14 cellular contexts compared by ENCODE assay signal in genomic region chr1:222240536-222241181, GRCh38.
DNase-seq lines count a peak whose midpoint lies in the region; ATAC-seq and TF ChIP-seq lines count a peak whose summit lies in the region.
"Had no signal": no experiment of that assay in that cellular context is flagged by ENCODE, and none has a peak within 500 bp of the region (broad histone marks: within the 10 kb centered on the region; RNA-seq: fewer than 3 reads in every experiment).

No MANE protein-coding gene starts in this region.

- H4K20me1 ChIP-seq in mammary epithelial cell (ENCODE audit: insufficient read depth, low read length) = no peaks in the 10 kb centered on the region

- DNase-seq in DMS53 (lab: John Stamatoyannopoulos, UW) (peak; percentile 54), LHCN-M2 (ENCODE audit: low read depth) (peak; percentile 80), mammary epithelial cell (peak; percentile 84), left lung (no peak), retina (no peak)
- DNase-seq in central memory CD4-positive, alpha-beta T cell = no peak
- DNase-seq in activated CD4-positive, alpha-beta T cell treated with anti-CD3 and anti-CD28 coated beads for 48 hours = no peak
- DNase-seq: activated gamma-delta T cell, cortex of kidney, heart right ventricle, NCI-H2081 treated with DMSO at 0.1 percent for 48 hours, SHP77 treated with DMSO at 0.1 percent for 48 hours had no signal

- H3K27me3 ChIP-seq in mammary epithelial cell (ENCODE audit: insufficient read depth, low read length) (no peaks in the 10 kb centered on the region), left lung (no peaks in the 10 kb centered on the region)
- H3K27me3 ChIP-seq: heart right ventricle had no signal

- H3K36me3 ChIP-seq in mammary epithelial cell (ENCODE audit: insufficient read depth, low read length) (no peaks in the 10 kb centered on the region), left lung (no peaks in the 10 kb centered on the region)
- H3K36me3 ChIP-seq: heart right ventricle had no signal

- ATAC-seq in left lung (peak; percentile 57), GM19324 (IDR thresholded peaks at IDR 0.05; ENCODE audit: low FRiP score, unreplicated experiment) (no peak)
- ATAC-seq: heart right ventricle, WTC11 had no signal

- in situ Hi-C loops in mammary epithelial cell (cut with MboI; ENCODE audit: low sequenced_read_pairs in 2 of 2) = no loop called here

- CTCF ChIA-PET in mammary epithelial cell (lab: Charles Lee; ENCODE audit: low non-redundant PET) = interaction anchor here (0.6 kb wide), 1 partner anchor 348 kb away, joined by 5 read pairs; no protein-coding TSS in a partner anchor

- dilution Hi-C loops in mammary epithelial cell (cut with HindIII; ENCODE audit: low sequenced_read_pairs) = no loop called here

- no TSS peak for BruUV-seq in mammary epithelial cell (replicated peaks; lab: Mats Ljungman, UMichigan)

- intact Hi-C loops in mammary epithelial cell (cut with micrococcal nuclease) = no loop called here
- intact Hi-C loops in left lung (cut with DNase I) = no loop called here

- H3K9ac ChIP-seq in mammary epithelial cell (ENCODE audit: insufficient read depth, low read length) = peak overlapping the region; percentile 8

- 55% methylated on average over 7 of the region's 7 CpGs for WGBS in mammary epithelial cell (ENCODE audit: low coverage, missing lambda C conversion rate)

- H3K27ac ChIP-seq in mammary epithelial cell (ENCODE audit: insufficient read depth, low read depth, low read length) (peak overlapping the region; percentile 16), left lung (no peak overlapping the region)
- H3K27ac ChIP-seq: heart right ventricle had no signal

- no peaks in the 10 kb centered on the region for H3K79me2 ChIP-seq in mammary epithelial cell (ENCODE audit: insufficient read depth, low read length)

- H2AFZ ChIP-seq in mammary epithelial cell (ENCODE audit: low read depth, low read length) = peak overlapping the region; percentile 71

- peaks cover 31% of the 10 kb centered on the region for H3K4me1 ChIP-seq in mammary epithelial cell (ENCODE audit: insufficient read depth, low read length)
- no peaks in the 10 kb centered on the region for H3K4me1 ChIP-seq in left lung
- H3K4me1 ChIP-seq: heart right ventricle had no signal

- H3K4me2 ChIP-seq in mammary epithelial cell (ENCODE audit: insufficient read depth, low read depth, low read length) = peak overlapping the region; percentile 28

- H3K9me3 ChIP-seq in mammary epithelial cell (replicated peaks; ENCODE audit: insufficient read depth, low read length) (no peaks in the 10 kb centered on the region), left lung (no peaks in the 10 kb centered on the region)
- H3K9me3 ChIP-seq: heart right ventricle had no signal

- no peak overlapping the region for H3K4me3 ChIP-seq in mammary epithelial cell (replicated peaks in 1 of 3; ENCODE audit: insufficient read depth in 1 of 3, low read depth in 2 of 3, low read length in 3 of 3)
- no peak overlapping the region for H3K4me3 ChIP-seq in left lung
- H3K4me3 ChIP-seq: heart right ventricle had no signal

- TF ChIP-seq CTCF in mammary epithelial cell (conservative IDR thresholded peaks at IDR 0.05 in 1 of 2, IDR thresholded peaks at IDR 0.05 in 1 of 2; ENCODE audit: extremely low read depth in 1 of 2, insufficient read depth in 1 of 2, low read depth in 1 of 2, low read length in 2 of 2) (no peak), left lung (IDR thresholded peaks at IDR 0.05) (no peak)

Comparison
In these comparisons a context has a peak if more than half of its experiments do, and no peak if none do; other contexts are left out.
1. DNase-seq: peak in DMS53 (single experiment), LHCN-M2 (single experiment) and mammary epithelial cell (single experiment); none in left lung (0 of 2), retina (single experiment), central memory CD4-positive, alpha-beta T cell (single experiment) and activated CD4-positive, alpha-beta T cell treated with anti-CD3 and anti-CD28 coated beads for 48 hours (single experiment).